1 cellular context compared by ENCODE assay signal in the genomic region with DNA sequence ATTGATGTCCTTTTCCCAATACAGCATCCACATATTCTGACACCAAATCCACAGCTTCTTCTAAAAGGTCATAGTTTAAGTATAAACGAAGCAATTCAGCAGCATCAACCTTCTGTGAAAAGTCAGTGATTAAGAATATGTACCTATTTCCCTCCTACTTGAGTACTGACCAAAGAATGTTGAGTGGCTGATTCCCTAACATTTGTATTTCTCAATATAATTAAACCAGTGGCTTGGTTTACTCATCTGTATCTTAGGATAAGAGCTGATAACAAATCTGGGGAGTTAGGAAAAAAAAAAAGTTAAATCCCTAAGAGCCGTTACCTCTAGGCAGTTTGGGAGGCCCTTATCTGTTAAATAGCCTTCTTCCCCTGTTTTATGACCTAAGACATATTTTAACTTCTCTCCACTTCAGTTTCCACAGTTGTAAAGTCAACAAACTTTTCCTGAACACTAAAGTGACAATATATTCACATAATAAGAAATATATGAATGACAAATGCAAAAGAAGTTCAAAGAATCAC.
TF ChIP-seq lines count a peak whose summit lies in the region.

No MANE protein-coding gene starts in this region.

TF ChIP-seq in K562, 482 proteins besides CTCF, POLR2A, EP300 and RAD21:
- TF ChIP-seq, protein P1, sequence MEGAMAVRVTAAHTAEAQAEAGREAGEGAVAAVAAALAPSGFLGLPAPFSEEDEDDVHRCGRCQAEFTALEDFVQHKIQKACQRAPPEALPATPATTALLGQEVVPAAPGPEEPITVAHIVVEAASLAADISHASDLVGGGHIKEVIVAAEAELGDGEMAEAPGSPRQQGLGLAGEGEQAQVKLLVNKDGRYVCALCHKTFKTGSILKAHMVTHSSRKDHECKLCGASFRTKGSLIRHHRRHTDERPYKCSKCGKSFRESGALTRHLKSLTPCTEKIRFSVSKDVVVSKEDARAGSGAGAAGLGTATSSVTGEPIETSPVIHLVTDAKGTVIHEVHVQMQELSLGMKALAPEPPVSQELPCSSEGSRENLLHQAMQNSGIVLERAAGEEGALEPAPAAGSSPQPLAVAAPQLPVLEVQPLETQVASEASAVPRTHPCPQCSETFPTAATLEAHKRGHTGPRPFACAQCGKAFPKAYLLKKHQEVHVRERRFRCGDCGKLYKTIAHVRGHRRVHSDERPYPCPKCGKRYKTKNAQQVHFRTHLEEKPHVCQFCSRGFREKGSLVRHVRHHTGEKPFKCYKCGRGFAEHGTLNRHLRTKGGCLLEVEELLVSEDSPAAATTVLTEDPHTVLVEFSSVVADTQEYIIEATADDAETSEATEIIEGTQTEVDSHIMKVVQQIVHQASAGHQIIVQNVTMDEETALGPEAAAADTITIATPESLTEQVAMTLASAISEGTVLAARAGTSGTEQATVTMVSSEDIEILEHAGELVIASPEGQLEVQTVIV (CRISPR knock-in tag; IDR thresholded peaks at IDR 0.05; ENCODE audit: borderline replicate concordance) = no peak
- no peak for TF ChIP-seq EGR1 (conservative IDR thresholded peaks at IDR 0.05)
- TF ChIP-seq XRCC4 (IDR thresholded peaks at IDR 0.05; ENCODE audit: extremely low read depth, insufficient read depth, insufficient read length) = no peak
- TF ChIP-seq ZNF41 (CRISPR knock-in tag; conservative IDR thresholded peaks at IDR 0.05) = no peak
- no peak for TF ChIP-seq RBBP5 (IDR thresholded peaks at IDR 0.05; ENCODE audit: borderline replicate concordance, insufficient read depth, low read length, poor library complexity, severe bottlenecking)
